ENCODE assay signal across 1 cellular context in the genomic region with DNA sequence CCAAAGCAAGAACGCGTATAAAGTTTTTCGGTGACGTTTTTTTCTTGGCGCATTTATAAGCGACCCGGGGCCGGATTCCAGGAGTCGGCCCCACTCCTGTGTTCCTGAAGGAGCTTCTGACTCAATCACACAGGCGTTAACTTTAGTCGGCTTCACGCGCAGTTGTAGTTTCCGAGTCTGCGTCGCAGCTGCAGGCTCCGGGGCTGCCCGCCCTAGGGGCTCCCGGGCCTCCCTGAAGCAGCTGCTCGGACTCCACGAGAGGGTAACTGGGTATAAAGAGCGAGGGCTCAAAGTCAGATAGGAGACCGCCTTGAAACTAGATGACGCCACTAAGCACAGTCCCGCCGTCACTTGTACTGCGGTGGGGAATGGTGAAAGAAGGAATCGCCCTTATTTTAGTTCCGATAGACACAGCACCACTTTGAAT.
TF ChIP-seq lines count a peak whose summit lies in the region.

No MANE protein-coding gene starts in this region.

TF ChIP-seq in HepG2, 621 proteins besides CTCF, POLR2A, EP300 and RAD21 (continued from another document):
- TF ChIP-seq, protein P1, sequence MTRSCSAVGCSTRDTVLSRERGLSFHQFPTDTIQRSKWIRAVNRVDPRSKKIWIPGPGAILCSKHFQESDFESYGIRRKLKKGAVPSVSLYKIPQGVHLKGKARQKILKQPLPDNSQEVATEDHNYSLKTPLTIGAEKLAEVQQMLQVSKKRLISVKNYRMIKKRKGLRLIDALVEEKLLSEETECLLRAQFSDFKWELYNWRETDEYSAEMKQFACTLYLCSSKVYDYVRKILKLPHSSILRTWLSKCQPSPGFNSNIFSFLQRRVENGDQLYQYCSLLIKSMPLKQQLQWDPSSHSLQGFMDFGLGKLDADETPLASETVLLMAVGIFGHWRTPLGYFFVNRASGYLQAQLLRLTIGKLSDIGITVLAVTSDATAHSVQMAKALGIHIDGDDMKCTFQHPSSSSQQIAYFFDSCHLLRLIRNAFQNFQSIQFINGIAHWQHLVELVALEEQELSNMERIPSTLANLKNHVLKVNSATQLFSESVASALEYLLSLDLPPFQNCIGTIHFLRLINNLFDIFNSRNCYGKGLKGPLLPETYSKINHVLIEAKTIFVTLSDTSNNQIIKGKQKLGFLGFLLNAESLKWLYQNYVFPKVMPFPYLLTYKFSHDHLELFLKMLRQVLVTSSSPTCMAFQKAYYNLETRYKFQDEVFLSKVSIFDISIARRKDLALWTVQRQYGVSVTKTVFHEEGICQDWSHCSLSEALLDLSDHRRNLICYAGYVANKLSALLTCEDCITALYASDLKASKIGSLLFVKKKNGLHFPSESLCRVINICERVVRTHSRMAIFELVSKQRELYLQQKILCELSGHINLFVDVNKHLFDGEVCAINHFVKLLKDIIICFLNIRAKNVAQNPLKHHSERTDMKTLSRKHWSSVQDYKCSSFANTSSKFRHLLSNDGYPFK (CRISPR knock-in tag; IDR thresholded peaks at IDR 0.05; ENCODE audit: borderline replicate concordance), result 0 out of 2 replicates have a peak, but pooled peaks have one; percentile 23
- TF ChIP-seq ZNF747 (CRISPR knock-in tag; IDR thresholded peaks at IDR 0.05; ENCODE audit: borderline replicate concordance) (0 out of 2 replicates have a peak, but pooled peaks have one; percentile 16), ZSCAN21 (CRISPR knock-in tag; IDR thresholded peaks at IDR 0.05; ENCODE audit: borderline replicate concordance) (no peak), AGO2 (optimal IDR thresholded peaks at IDR 0.05; ENCODE audit: low read depth, low read length) (peak; percentile 56), CC2D1A (CRISPR knock-in tag; IDR thresholded peaks at IDR 0.05) (no peak), ATF7 (IDR thresholded peaks at IDR 0.05) (no peak), ATF7 (CRISPR knock-in tag; IDR thresholded peaks at IDR 0.05) (no peak)
